In the genomic region with DNA sequence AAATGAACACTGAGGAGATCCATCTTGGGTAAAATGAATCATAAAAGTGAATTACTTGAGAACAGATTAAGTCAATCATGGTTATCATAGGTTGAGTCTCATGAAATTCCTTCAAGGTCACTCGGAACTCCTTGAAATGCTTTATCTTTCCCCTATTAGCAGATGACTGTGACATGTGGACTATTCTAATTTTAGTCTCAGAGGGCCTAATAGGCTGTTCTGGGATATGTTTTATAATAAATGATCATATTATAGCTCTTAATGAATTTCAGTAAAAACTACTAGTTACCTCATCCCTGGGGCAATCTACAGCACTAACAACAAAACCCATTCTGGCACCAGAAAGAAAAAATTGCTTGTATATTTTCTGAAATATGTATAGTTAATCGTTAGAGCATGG, we compare ENCODE assay signal across 2 cellular contexts.
TF ChIP-seq lines count a peak whose summit lies in the region.

No MANE protein-coding gene starts in this region.

TF ChIP-seq in HCT116, 20 proteins besides CTCF, POLR2A, EP300 and RAD21 (continued from another document):
- TF ChIP-seq, protein P1, sequence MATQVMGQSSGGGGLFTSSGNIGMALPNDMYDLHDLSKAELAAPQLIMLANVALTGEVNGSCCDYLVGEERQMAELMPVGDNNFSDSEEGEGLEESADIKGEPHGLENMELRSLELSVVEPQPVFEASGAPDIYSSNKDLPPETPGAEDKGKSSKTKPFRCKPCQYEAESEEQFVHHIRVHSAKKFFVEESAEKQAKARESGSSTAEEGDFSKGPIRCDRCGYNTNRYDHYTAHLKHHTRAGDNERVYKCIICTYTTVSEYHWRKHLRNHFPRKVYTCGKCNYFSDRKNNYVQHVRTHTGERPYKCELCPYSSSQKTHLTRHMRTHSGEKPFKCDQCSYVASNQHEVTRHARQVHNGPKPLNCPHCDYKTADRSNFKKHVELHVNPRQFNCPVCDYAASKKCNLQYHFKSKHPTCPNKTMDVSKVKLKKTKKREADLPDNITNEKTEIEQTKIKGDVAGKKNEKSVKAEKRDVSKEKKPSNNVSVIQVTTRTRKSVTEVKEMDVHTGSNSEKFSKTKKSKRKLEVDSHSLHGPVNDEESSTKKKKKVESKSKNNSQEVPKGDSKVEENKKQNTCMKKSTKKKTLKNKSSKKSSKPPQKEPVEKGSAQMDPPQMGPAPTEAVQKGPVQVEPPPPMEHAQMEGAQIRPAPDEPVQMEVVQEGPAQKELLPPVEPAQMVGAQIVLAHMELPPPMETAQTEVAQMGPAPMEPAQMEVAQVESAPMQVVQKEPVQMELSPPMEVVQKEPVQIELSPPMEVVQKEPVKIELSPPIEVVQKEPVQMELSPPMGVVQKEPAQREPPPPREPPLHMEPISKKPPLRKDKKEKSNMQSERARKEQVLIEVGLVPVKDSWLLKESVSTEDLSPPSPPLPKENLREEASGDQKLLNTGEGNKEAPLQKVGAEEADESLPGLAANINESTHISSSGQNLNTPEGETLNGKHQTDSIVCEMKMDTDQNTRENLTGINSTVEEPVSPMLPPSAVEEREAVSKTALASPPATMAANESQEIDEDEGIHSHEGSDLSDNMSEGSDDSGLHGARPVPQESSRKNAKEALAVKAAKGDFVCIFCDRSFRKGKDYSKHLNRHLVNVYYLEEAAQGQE (IDR thresholded peaks at IDR 0.05; ENCODE audit: low read depth), result no peak
- TF ChIP-seq SRF (IDR thresholded peaks at IDR 0.05; ENCODE audit: low read depth) (no peak), ZFX (IDR thresholded peaks at IDR 0.05) (no peak), CEBPB (IDR thresholded peaks at IDR 0.05; ENCODE audit: low read depth) (no peak), TCF7L2 (IDR thresholded peaks at IDR 0.05; ENCODE audit: borderline replicate concordance, extremely low read depth, insufficient read depth, insufficient read length) (no peak), JUND (IDR thresholded peaks at IDR 0.05) (no peak), SP1 (IDR thresholded peaks at IDR 0.05; ENCODE audit: low read depth) (no peak), EGR1 (IDR thresholded peaks at IDR 0.05; ENCODE audit: low read depth) (no peak), SIN3A (IDR thresholded peaks at IDR 0.05; ENCODE audit: low read depth) (no peak), EZH2 (IDR thresholded peaks at IDR 0.05) (no peak), ELF1 (IDR thresholded peaks at IDR 0.05; ENCODE audit: borderline replicate concordance, low read depth) (no peak)

TF ChIP-seq in WTC11, 78 proteins besides CTCF, POLR2A, EP300 and RAD21 (continued from another document):
- TF ChIP-seq, protein P2, sequence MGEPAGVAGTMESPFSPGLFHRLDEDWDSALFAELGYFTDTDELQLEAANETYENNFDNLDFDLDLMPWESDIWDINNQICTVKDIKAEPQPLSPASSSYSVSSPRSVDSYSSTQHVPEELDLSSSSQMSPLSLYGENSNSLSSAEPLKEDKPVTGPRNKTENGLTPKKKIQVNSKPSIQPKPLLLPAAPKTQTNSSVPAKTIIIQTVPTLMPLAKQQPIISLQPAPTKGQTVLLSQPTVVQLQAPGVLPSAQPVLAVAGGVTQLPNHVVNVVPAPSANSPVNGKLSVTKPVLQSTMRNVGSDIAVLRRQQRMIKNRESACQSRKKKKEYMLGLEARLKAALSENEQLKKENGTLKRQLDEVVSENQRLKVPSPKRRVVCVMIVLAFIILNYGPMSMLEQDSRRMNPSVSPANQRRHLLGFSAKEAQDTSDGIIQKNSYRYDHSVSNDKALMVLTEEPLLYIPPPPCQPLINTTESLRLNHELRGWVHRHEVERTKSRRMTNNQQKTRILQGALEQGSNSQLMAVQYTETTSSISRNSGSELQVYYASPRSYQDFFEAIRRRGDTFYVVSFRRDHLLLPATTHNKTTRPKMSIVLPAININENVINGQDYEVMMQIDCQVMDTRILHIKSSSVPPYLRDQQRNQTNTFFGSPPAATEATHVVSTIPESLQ (CRISPR knock-in tag; IDR thresholded peaks at IDR 0.05), result no peak
- TF ChIP-seq, protein P3, sequence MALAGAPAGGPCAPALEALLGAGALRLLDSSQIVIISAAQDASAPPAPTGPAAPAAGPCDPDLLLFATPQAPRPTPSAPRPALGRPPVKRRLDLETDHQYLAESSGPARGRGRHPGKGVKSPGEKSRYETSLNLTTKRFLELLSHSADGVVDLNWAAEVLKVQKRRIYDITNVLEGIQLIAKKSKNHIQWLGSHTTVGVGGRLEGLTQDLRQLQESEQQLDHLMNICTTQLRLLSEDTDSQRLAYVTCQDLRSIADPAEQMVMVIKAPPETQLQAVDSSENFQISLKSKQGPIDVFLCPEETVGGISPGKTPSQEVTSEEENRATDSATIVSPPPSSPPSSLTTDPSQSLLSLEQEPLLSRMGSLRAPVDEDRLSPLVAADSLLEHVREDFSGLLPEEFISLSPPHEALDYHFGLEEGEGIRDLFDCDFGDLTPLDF (CRISPR knock-in tag; IDR thresholded peaks at IDR 0.05), result no peak
- TF ChIP-seq, protein P4, sequence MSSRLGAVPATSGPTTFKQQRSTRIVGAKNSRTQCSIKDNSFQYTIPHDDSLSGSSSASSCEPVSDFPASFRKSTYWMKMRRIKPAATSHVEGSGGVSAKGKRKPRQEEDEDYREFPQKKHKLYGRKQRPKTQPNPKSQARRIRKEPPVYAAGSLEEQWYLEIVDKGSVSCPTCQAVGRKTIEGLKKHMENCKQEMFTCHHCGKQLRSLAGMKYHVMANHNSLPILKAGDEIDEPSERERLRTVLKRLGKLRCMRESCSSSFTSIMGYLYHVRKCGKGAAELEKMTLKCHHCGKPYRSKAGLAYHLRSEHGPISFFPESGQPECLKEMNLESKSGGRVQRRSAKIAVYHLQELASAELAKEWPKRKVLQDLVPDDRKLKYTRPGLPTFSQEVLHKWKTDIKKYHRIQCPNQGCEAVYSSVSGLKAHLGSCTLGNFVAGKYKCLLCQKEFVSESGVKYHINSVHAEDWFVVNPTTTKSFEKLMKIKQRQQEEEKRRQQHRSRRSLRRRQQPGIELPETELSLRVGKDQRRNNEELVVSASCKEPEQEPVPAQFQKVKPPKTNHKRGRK (CRISPR knock-in tag; IDR thresholded peaks at IDR 0.05; ENCODE audit: borderline replicate concordance), result no peak
- TF ChIP-seq JAZF1 (CRISPR knock-in tag; IDR thresholded peaks at IDR 0.05) (no peak), CBFB (CRISPR knock-in tag; IDR thresholded peaks at IDR 0.05; ENCODE audit: low read depth) (no peak), GRHL2 (CRISPR knock-in tag; IDR thresholded peaks at IDR 0.05; ENCODE audit: insufficient replicate concordance, severe bottlenecking) (no peak), TEAD4 (CRISPR knock-in tag; IDR thresholded peaks at IDR 0.05) (no peak), TP53 (CRISPR knock-in tag; IDR thresholded peaks at IDR 0.05) (no peak), FOXJ3 (CRISPR knock-in tag; IDR thresholded peaks at IDR 0.05; ENCODE audit: borderline replicate concordance) (no peak)
- TF ChIP-seq, protein P5, sequence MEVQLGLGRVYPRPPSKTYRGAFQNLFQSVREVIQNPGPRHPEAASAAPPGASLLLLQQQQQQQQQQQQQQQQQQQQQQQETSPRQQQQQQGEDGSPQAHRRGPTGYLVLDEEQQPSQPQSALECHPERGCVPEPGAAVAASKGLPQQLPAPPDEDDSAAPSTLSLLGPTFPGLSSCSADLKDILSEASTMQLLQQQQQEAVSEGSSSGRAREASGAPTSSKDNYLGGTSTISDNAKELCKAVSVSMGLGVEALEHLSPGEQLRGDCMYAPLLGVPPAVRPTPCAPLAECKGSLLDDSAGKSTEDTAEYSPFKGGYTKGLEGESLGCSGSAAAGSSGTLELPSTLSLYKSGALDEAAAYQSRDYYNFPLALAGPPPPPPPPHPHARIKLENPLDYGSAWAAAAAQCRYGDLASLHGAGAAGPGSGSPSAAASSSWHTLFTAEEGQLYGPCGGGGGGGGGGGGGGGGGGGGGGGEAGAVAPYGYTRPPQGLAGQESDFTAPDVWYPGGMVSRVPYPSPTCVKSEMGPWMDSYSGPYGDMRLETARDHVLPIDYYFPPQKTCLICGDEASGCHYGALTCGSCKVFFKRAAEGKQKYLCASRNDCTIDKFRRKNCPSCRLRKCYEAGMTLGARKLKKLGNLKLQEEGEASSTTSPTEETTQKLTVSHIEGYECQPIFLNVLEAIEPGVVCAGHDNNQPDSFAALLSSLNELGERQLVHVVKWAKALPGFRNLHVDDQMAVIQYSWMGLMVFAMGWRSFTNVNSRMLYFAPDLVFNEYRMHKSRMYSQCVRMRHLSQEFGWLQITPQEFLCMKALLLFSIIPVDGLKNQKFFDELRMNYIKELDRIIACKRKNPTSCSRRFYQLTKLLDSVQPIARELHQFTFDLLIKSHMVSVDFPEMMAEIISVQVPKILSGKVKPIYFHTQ (CRISPR knock-in tag; IDR thresholded peaks at IDR 0.05), result no peak
- TF ChIP-seq, protein P6, sequence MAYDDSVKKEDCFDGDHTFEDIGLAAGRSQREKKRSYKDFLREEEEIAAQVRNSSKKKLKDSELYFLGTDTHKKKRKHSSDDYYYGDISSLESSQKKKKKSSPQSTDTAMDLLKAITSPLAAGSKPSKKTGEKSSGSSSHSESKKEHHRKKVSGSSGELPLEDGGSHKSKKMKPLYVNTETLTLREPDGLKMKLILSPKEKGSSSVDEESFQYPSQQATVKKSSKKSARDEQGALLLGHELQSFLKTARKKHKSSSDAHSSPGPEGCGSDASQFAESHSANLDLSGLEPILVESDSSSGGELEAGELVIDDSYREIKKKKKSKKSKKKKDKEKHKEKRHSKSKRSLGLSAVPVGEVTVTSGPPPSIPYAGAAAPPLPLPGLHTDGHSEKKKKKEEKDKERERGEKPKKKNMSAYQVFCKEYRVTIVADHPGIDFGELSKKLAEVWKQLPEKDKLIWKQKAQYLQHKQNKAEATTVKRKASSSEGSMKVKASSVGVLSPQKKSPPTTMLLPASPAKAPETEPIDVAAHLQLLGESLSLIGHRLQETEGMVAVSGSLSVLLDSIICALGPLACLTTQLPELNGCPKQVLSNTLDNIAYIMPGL (CRISPR knock-in tag; IDR thresholded peaks at IDR 0.05), result no peak
TF ChIP-seq in WTC11: peak in this region for 0.
